Comparison of ENCODE assay signal across 9 cellular contexts in the genomic region with DNA sequence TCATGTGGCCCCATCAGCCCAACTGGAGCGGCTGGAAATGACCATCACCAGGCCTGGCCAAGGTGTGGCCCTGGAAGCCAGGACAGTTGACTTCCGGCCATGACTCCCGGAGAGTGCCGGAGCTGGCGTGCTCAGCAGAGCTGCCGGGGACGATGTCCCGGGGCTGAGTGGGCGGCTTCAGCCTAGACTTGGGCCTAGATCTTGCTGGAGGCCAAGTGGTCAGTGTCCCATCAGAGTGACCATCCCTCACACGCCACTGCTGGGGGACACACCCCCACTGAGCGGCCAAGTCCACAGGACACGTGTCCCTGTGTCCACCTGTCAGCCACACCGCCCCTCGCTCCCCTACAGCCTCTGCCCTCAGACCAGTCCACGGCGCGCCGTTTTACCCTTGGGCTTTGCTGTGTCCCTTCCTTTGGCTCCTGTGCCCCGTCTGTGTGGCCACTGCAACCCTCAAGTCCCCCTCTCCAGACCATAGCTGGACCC. TPM values are rescaled to one million over a fixed set of nuclear protein-coding genes. Genes with fewer than 3 reads are reported as not detected.
DNase-seq lines count a peak whose midpoint lies in the region; ATAC-seq, FAIRE-seq and TF ChIP-seq lines count a peak whose summit lies in the region.
"Had no signal": no experiment of that assay in that cellular context is flagged by ENCODE, and none has a peak within 500 bp of the region (broad histone marks: within the 10 kb centered on the region; RNA-seq: fewer than 3 reads in every experiment).

No MANE protein-coding gene starts in this region.

- H3K9me3 ChIP-seq in adrenal gland (replicated peaks in 1 of 3) (no peaks in the 10 kb centered on the region), right cardiac atrium (ENCODE audit: control insufficient read depth, low read length) (no peaks in the 10 kb centered on the region), small intestine (ENCODE audit: control insufficient read depth, low read depth) (no peaks in the 10 kb centered on the region), MG63 (no peaks in the 10 kb centered on the region)

- H3K27ac ChIP-seq in adrenal gland (peak overlapping the region; percentile 80 to 97 (median 94)), right cardiac atrium (ENCODE audit: low read length) (peak overlapping the region; percentile 78), small intestine (ENCODE audit: low read depth in 1 of 2, low read length in 1 of 2) (peak overlapping the region; percentile 17 to 87)

- intact Hi-C loops in adrenal gland (cut with DNase I), result loop anchor here in 1 of 2 donors (10.0 kb wide), 1 partner anchor 354 kb away; no protein-coding TSS in a partner anchor
- intact Hi-C loops in right cardiac atrium (cut with DNase I), result loop anchor here in 1 of 4 donors (10.0 kb wide), 1 partner anchor 124 kb away; no protein-coding TSS in a partner anchor

- H3K4me1 ChIP-seq in adrenal gland (replicated peaks in 1 of 2) (peaks cover 14 to 50% of the 10 kb centered on the region in 2 donors), right cardiac atrium (ENCODE audit: control insufficient read depth, insufficient read depth, low read length) (peaks cover 3% of the 10 kb centered on the region), small intestine (ENCODE audit: control insufficient read depth in 2 of 2, insufficient read depth in 1 of 2, low read depth in 1 of 2, low read length in 1 of 2) (peaks cover 0 to 3% of the 10 kb centered on the region in 2 donors)

- ATAC-seq in right cardiac atrium, result no peak

- FAIRE-seq in small intestine (lab: Jason Lieb, UNC), result no peak

- DNase-seq in HFF-Myc (ENCODE audit: extremely low read depth, low read depth) (no peak), adrenal gland (peak in 5 of 7 donors; percentile 47 to 77 (median 60)), right cardiac atrium (peak in 2 of 3 donors; percentile 75 to 76), small intestine (no peak), NCI-H1694 (lab: John Stamatoyannopoulos, UW) (no peak), NCI-H128 (lab: John Stamatoyannopoulos, UW; ENCODE audit: unreplicated experiment) (no peak), MG63 (no peak)
- no peak for DNase-seq in stimulated activated CD4-positive, alpha-beta T cell treated with anti-CD3 and anti-CD28 coated beads, Interleukin-2, amount 100 ng/mL, for 48 hours
- DNase-seq: effector memory CD4-positive, alpha-beta T cell had no signal

- H3K4me3 ChIP-seq in HFF-Myc (replicated peaks; ENCODE audit: low read depth, low read length) (peak overlapping the region; percentile 42), adrenal gland (peak overlapping the region in 1 of 4 donors; percentile 51), right cardiac atrium (ENCODE audit: low read length) (peak overlapping the region; percentile 33), small intestine (ENCODE audit: low read depth in 1 of 2, low read length in 2 of 2) (no peak overlapping the region), MG63 (no peak overlapping the region)

- H3K27me3 ChIP-seq in adrenal gland (no peaks in the 10 kb centered on the region), right cardiac atrium (ENCODE audit: control insufficient read depth, insufficient read depth) (no peaks in the 10 kb centered on the region), small intestine (ENCODE audit: control insufficient read depth in 2 of 2, insufficient read depth in 2 of 2, low read length in 2 of 2) (no peaks in the 10 kb centered on the region), MG63 (no peaks in the 10 kb centered on the region)

- TF ChIP-seq POLR2A in adrenal gland (IDR thresholded peaks at IDR 0.05), result no peak

- WGBS in adrenal gland, 4 donors, result 44 to 80% (median 64%) methylated on average over 8 to 19 of the region's 19 CpGs
- WGBS in right cardiac atrium, result 61% methylated on average over 19 of the region's 19 CpGs
- 79 to 94% (median 83%) methylated on average over 19 of the region's 19 CpGs for WGBS in small intestine, 3 donors

- H3K36me3 ChIP-seq in adrenal gland (replicated peaks in 1 of 2) (no peaks in the 10 kb centered on the region), small intestine (ENCODE audit: control insufficient read depth in 2 of 2, insufficient read depth in 2 of 2, low read length in 2 of 2) (peaks cover 2 to 3% of the 10 kb centered on the region in 2 donors), MG63 (peaks cover 5% of the 10 kb centered on the region)

- no peak for TF ChIP-seq CTCF in HFF-Myc (IDR thresholded peaks at IDR 0.05; ENCODE audit: low read depth, low read length, missing control alignments)
- TF ChIP-seq CTCF in adrenal gland (IDR thresholded peaks at IDR 0.05), result no peak

RNA-seq across cellular contexts. Expression of gene FAAP20, which starts 4.0 kb away (rescaled TPM):
- total RNA-seq in adrenal gland (100 to 1,000 TPM in 1 of 8 donors, 10 to 100 TPM in 7; 26.4 to 106 (median 62.0) TPM), right cardiac atrium (10 to 100 TPM; 35.5 to 49.3 (median 37.2) TPM)
- polyA plus RNA-seq in adrenal gland (100 to 1,000 TPM in 2 of 3 donors, 1 to 10 TPM in 1; 2.7 to 185 (median 160) TPM), right cardiac atrium (56.3 TPM), small intestine (10 to 100 TPM; 20.6 to 51.4 (median 39.4) TPM)
- 30.4 and 75.0 TPM in 2 replicates for total RNA-seq in MG63 (2014; rRNA removed; shearing (Covaris generic); ENCODE audit: low replicate concordance)

RNA-seq across cellular contexts. Expression of gene SKI, which starts 37.6 kb away (rescaled TPM):
- total RNA-seq in adrenal gland (10 to 100 TPM; 30.6 to 53.6 (median 43.7) TPM), right cardiac atrium (10 to 100 TPM; 56.7 to 83.1 (median 68.9) TPM)
- polyA plus RNA-seq in adrenal gland (10 to 100 TPM in 2 of 3 donors, 1 to 10 TPM in 1; 9.4 to 21.2 (median 10.8) TPM), right cardiac atrium (35.6 TPM), small intestine (10 to 100 TPM in 1 of 3 donors, 1 to 10 TPM in 2; 4.2 to 17.8 (median 5.4) TPM)
- 7.7 and 9.2 TPM in 2 replicates for total RNA-seq in MG63 (2014; rRNA removed; shearing (Covaris generic); ENCODE audit: low replicate concordance)

Comparison
In these comparisons a context has a peak if more than half of its experiments do, and no peak if none do; other contexts are left out.
1. DNase-seq: peak in adrenal gland (5 of 7) and right cardiac atrium (2 of 3); none in HFF-Myc (single experiment), small intestine (single experiment), NCI-H1694 (single experiment), NCI-H128 (single experiment), MG63 (single experiment) and stimulated activated CD4-positive, alpha-beta T cell treated with anti-CD3 and anti-CD28 coated beads, Interleukin-2, amount 100 ng/mL, for 48 hours (0 of 2).
2. H3K4me3 ChIP-seq: peak in HFF-Myc (single experiment) and right cardiac atrium (single experiment); none in small intestine (0 of 2) and MG63 (single experiment).
3. Peak in every context shown above with its lines, with median percentiles within 50 percentile points of each other: H3K27ac ChIP-seq.